In genomic region chr2:43559391-43560230, GRCh38 we compare ENCODE assay signal across 9 cellular contexts. TPM values are rescaled to one million over a fixed set of nuclear protein-coding genes. Genes with fewer than 3 reads are reported as not detected.
A peak's percentile ranks its signal among the peaks of the same experiment; 100 is the strongest.
DNase-seq lines count a peak whose midpoint lies in the region; ATAC-seq and TF ChIP-seq lines count a peak whose summit lies in the region.
"Had no signal": no experiment of that assay in that cellular context is flagged by ENCODE, and none has a peak within 500 bp of the region (broad histone marks: within the 10 kb centered on the region; RNA-seq: fewer than 3 reads in every experiment).

No MANE protein-coding gene starts in this region.

- peak overlapping the region; percentile 26 for H3K4me3 Mint-ChIP-seq in activated naive CD4-positive, alpha-beta T cell treated with anti-CD3 and anti-CD28 coated beads, Interleukin-2, amount 10 ng/mL, durations not matched to agents 7 days and 5 days
- no peak overlapping the region for H3K4me3 Mint-ChIP-seq in endodermal cell

- WGBS in endodermal cell (ENCODE audit: insufficient coverage in 1 of 2, insufficient read length in 1 of 2), 2 experiments, result 83 to 96% methylated on average over 1 to 4 of the region's 4 CpGs

- H3K27me3 ChIP-seq in endodermal cell (ENCODE audit: control insufficient read depth, insufficient read depth, low read length, poor library complexity, severe bottlenecking), result no peaks in the 10 kb centered on the region

- no peaks in the 10 kb centered on the region for H3K27me3 Mint-ChIP-seq in activated naive CD4-positive, alpha-beta T cell treated with anti-CD3 and anti-CD28 coated beads, Interleukin-2, amount 10 ng/mL, durations not matched to agents 7 days and 5 days
- no peaks in the 10 kb centered on the region for H3K27me3 Mint-ChIP-seq in endodermal cell (ENCODE audit: insufficient read depth)

- peaks cover 49% of the 10 kb centered on the region for H3K4me1 Mint-ChIP-seq in activated naive CD4-positive, alpha-beta T cell treated with anti-CD3 and anti-CD28 coated beads, Interleukin-2, amount 10 ng/mL, durations not matched to agents 7 days and 5 days
- peaks cover 2% of the 10 kb centered on the region for H3K4me1 Mint-ChIP-seq in endodermal cell

- H3K27ac Mint-ChIP-seq in activated naive CD4-positive, alpha-beta T cell treated with anti-CD3 and anti-CD28 coated beads, Interleukin-2, amount 10 ng/mL, durations not matched to agents 7 days and 5 days, result peak overlapping the region; percentile 88
- H3K27ac Mint-ChIP-seq in endodermal cell, result no peak overlapping the region

- no peaks in the 10 kb centered on the region for H3K9me3 ChIP-seq in endodermal cell (ENCODE audit: control insufficient read depth, low read length)

- no peak overlapping the region for H3K4me3 ChIP-seq in endodermal cell (ENCODE audit: low read length)

- DNase-seq in activated naive CD4-positive, alpha-beta T cell treated with anti-CD3 and anti-CD28 coated beads, Interleukin-2, amount 10 ng/mL, durations not matched to agents 7 days and 5 days, result no peak
- no peak for DNase-seq in germinal center (ENCODE audit: low spot score)
- no peak for DNase-seq in AG20443 (ENCODE audit: low spot score)
- no peak for DNase-seq in effector CD4-positive, alpha-beta T cell
- no peak for DNase-seq in endodermal cell
- DNase-seq: left colon had no signal

- H3K36me3 ChIP-seq in endodermal cell (ENCODE audit: control insufficient read depth, insufficient read depth, low read length), result peaks cover 22% of the 10 kb centered on the region

- H3K4me1 ChIP-seq in endodermal cell (ENCODE audit: control insufficient read depth, insufficient read depth, low read length), result no peaks in the 10 kb centered on the region

- no peaks in the 10 kb centered on the region for H3K9me3 Mint-ChIP-seq in activated naive CD4-positive, alpha-beta T cell treated with anti-CD3 and anti-CD28 coated beads, Interleukin-2, amount 10 ng/mL, durations not matched to agents 7 days and 5 days
- H3K9me3 Mint-ChIP-seq in endodermal cell, result no peaks in the 10 kb centered on the region

- H3K9ac ChIP-seq in endodermal cell (ENCODE audit: extremely low read depth, low read length, poor library complexity, severe bottlenecking), result no peak overlapping the region

- ATAC-seq in GM18511 (IDR thresholded peaks at IDR 0.05; ENCODE audit: unreplicated experiment), result peak; percentile 93
- peak; percentile 77 for ATAC-seq in GM21367 (IDR thresholded peaks at IDR 0.05; ENCODE audit: unreplicated experiment)
- ATAC-seq in HG03095 (IDR thresholded peaks at IDR 0.05; ENCODE audit: unreplicated experiment), result peak; percentile 93
- ATAC-seq: left colon had no signal

- H3K36me3 Mint-ChIP-seq in activated naive CD4-positive, alpha-beta T cell treated with anti-CD3 and anti-CD28 coated beads, Interleukin-2, amount 10 ng/mL, durations not matched to agents 7 days and 5 days, result peaks cover 49% of the 10 kb centered on the region
- peaks cover 28% of the 10 kb centered on the region for H3K36me3 Mint-ChIP-seq in endodermal cell (ENCODE audit: low read depth)

- no peak overlapping the region for H3K27ac ChIP-seq in endodermal cell (ENCODE audit: low read depth, low read length)

- CTCF ChIA-PET in activated naive CD4-positive, alpha-beta T cell treated with anti-CD3 and anti-CD28 coated beads, Interleukin-2, amount 10 ng/mL, durations not matched to agents 7 days and 5 days (lab: Charles Lee), result interaction anchor here (1.0 to 2.5 kb wide), 4 partner anchors 10 to 335 kb away, joined by 3 to 19 read pairs (median 6); no protein-coding TSS in a partner anchor

- no peak for TF ChIP-seq CTCF in endodermal cell (conservative IDR thresholded peaks at IDR 0.05)

RNA-seq across cellular contexts. Expression of gene THADA, which starts 36.2 kb away (rescaled TPM):
- total RNA-seq in endodermal cell, result 10 to 100 TPM; 32.8 to 35.0 TPM
- 17.8 TPM for polyA plus RNA-seq in endodermal cell (2013, experiment 1 of 2)
- 15.6 TPM for polyA plus RNA-seq in endodermal cell (2013, experiment 2 of 2)
